Comparison of ENCODE assay signal across 1 cellular context in genomic region chr17:59149051-59149450, GRCh38.
TF ChIP-seq lines count a peak whose summit lies in the region.

No MANE protein-coding gene starts in this region.

TF ChIP-seq in HepG2, 621 proteins besides CTCF, POLR2A, EP300 and RAD21:
- TF ChIP-seq ZNF563 (CRISPR knock-in tag; IDR thresholded peaks at IDR 0.05), result no peak
- TF ChIP-seq ZNF784 (CRISPR knock-in tag; IDR thresholded peaks at IDR 0.05; ENCODE audit: borderline replicate concordance), result no peak
- no peak for TF ChIP-seq ZIK1 (CRISPR knock-in tag; IDR thresholded peaks at IDR 0.05; ENCODE audit: borderline replicate concordance, low read depth)
- TF ChIP-seq RORA (CRISPR knock-in tag; IDR thresholded peaks at IDR 0.05), result no peak
- no peak for TF ChIP-seq ATF7 (IDR thresholded peaks at IDR 0.05)
- TF ChIP-seq ATF7 (CRISPR knock-in tag; IDR thresholded peaks at IDR 0.05), result no peak
- TF ChIP-seq ZNF512 (CRISPR knock-in tag; IDR thresholded peaks at IDR 0.05), result no peak
- TF ChIP-seq MIER2 (CRISPR knock-in tag; IDR thresholded peaks at IDR 0.05), result no peak
- TF ChIP-seq ZSCAN22 (CRISPR knock-in tag; IDR thresholded peaks at IDR 0.05), result no peak
- TF ChIP-seq NR1H2 (CRISPR knock-in tag; IDR thresholded peaks at IDR 0.05; ENCODE audit: borderline replicate concordance, low read depth), result no peak
- no peak for TF ChIP-seq SRSF9 (IDR thresholded peaks at IDR 0.05; ENCODE audit: borderline replicate concordance, insufficient read depth, low read depth, low read length, poor library complexity, severe bottlenecking)
- TF ChIP-seq MTA1 (CRISPR knock-in tag; IDR thresholded peaks at IDR 0.05; ENCODE audit: borderline replicate concordance), result no peak
- TF ChIP-seq RBAK (CRISPR knock-in tag; IDR thresholded peaks at IDR 0.05), result no peak
- TF ChIP-seq ZBTB20 (CRISPR knock-in tag; IDR thresholded peaks at IDR 0.05; ENCODE audit: borderline replicate concordance, low read depth), result no peak
